Comparison of ENCODE assay signal across 28 cellular contexts in the genomic region with DNA sequence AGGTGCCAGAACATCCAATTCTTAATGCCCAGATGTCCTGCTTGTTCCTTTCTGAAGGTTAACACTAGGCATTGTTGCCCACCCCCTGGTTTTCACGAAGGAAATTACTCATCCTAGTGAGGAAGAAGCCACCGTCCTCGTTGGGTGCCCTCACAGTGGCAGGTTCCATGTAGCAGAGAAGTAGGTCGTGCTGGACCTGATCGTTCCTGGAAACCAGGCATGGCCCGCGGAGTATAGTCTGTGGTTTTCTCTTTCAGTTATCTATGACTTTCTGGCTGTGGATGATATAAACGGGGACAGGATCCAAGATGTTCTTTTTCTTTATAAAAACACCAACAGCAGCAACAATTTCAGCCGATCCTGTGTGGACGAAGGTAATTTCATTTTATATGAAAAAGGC. TPM values are rescaled to one million over a fixed set of nuclear protein-coding genes. Genes with fewer than 3 reads are reported as not detected.
"Had no signal": no experiment of that assay in that cellular context is flagged by ENCODE, and none has a peak within 500 bp of the region (broad histone marks: within the 10 kb centered on the region; RNA-seq: fewer than 3 reads in every experiment).

No MANE protein-coding gene starts in this region.

- H3K4me3 ChIP-seq: breast epithelium, colonic mucosa, dorsolateral prefrontal cortex, esophagus muscularis mucosa, gastrocnemius medialis, right lobe of liver, skin epidermis, thoracic aorta, upper lobe of left lung had no signal

- FAIRE-seq: islet of Langerhans, TTC549 had no signal

- H3K27me3 ChIP-seq: breast epithelium, colonic mucosa, dorsolateral prefrontal cortex, esophagus muscularis mucosa, gastrocnemius medialis, right lobe of liver, upper lobe of left lung had no signal

- H3K4me1 ChIP-seq: breast epithelium, esophagus muscularis mucosa, gastrocnemius medialis, right lobe of liver, upper lobe of left lung had no signal

- ATAC-seq: gastrocnemius medialis; left ventricle myocardium superior; right lobe of liver; SK-N-SH treated with all-trans-retinoic acid at 6 μM for 48 hours; stimulated activated memory B cell treated with anti-CD40 and anti-IgM and Interleukin-4, amounts not matched to agents 10 μg/mL and 1 μg/mL and 100 μg/mL, for 72 hours; T-cell had no signal

- DNase-seq: activated CD4-positive, alpha-beta T cell treated with anti-CD3 and anti-CD28 coated beads for 4 hours; activated CD4-positive, CD25-positive, alpha-beta regulatory T cell; activated CD8-positive, alpha-beta memory T cell treated with anti-CD3 and anti-CD28 coated beads for 24 hours; activated CD8-positive, alpha-beta memory T cell treated with anti-CD3 and anti-CD28 coated beads, Interleukin-2, amount 50 U/mL, for 4 hours; activated naive CD4-positive, alpha-beta T cell; activated naive CD8-positive, alpha-beta T cell treated with anti-CD3 and anti-CD28 coated beads for 36 hours; activated T-cell treated with anti-CD3 and anti-CD28 coated beads, Interleukin-2, amount 50 U/mL, for 24 hours; colonic mucosa; gastrocnemius medialis; head of caudate nucleus; hypothalamus; left ventricle myocardium superior; mammary epithelial cell; nucleus accumbens; right lobe of liver; stimulated activated CD4-positive, alpha-beta T cell treated with anti-CD3 and anti-CD28 coated beads, Interleukin-1b, Interleukin-23, amount 100 ng/mL, for 48 hours; T-cell had no signal

- H3K27ac ChIP-seq: breast epithelium, colonic mucosa, esophagus muscularis mucosa, gastrocnemius medialis, right lobe of liver, skin epidermis, thoracic aorta, upper lobe of left lung had no signal

- H3K9me3 ChIP-seq: breast epithelium, colonic mucosa, esophagus muscularis mucosa, gastrocnemius medialis, right lobe of liver, thoracic aorta, upper lobe of left lung had no signal

RNA-seq across cellular contexts. Expression of a gene that starts 16.5 kb away (rescaled TPM):
- total RNA-seq: activated naive CD8-positive, alpha-beta T cell treated with anti-CD3 and anti-CD28 coated beads for 36 hours had no signal

RNA-seq across cellular contexts. Expression of a gene that starts 21.2 kb away (rescaled TPM):
- total RNA-seq: activated naive CD8-positive, alpha-beta T cell treated with anti-CD3 and anti-CD28 coated beads for 36 hours; mammary epithelial cell; right lobe of liver; thoracic aorta had no signal
- polyA plus RNA-seq: mammary epithelial cell had no signal

RNA-seq across cellular contexts. Expression of a gene that starts 23.7 kb away (rescaled TPM):
- total RNA-seq: activated naive CD8-positive, alpha-beta T cell treated with anti-CD3 and anti-CD28 coated beads for 36 hours; activated T-helper 2 cell treated with anti-CD3 and anti-CD28 coated beads, Interferon-gamma antibody, Interleukin-2, Interleukin-4, amounts not matched to agents 10 μg/mL and 5 μg/mL and 100 μg/mL, durations not matched to agents 14 hours and 24 hours and 36 hours; breast epithelium; mammary epithelial cell; right lobe of liver had no signal
- polyA plus RNA-seq: mammary epithelial cell had no signal
